In genomic region chr3:12755754-12756153, GRCh38 we compare ENCODE assay signal across 16 cellular contexts. TPM values are rescaled to one million over a fixed set of nuclear protein-coding genes. Genes with fewer than 3 reads are reported as not detected.
"Had no signal": no experiment of that assay in that cellular context is flagged by ENCODE, and none has a peak within 500 bp of the region (broad histone marks: within the 10 kb centered on the region; RNA-seq: fewer than 3 reads in every experiment).

No MANE protein-coding gene starts in this region.

- DNase-seq: effector memory CD8-positive, alpha-beta T cell; erythroblast; foreskin melanocyte; head of caudate nucleus; left colon; left ventricle myocardium superior; naive thymus-derived CD4-positive, alpha-beta T cell; nephron progenitor cell; small intestine; stimulated activated CD4-positive, alpha-beta T cell treated with anti-CD3 and anti-CD28 coated beads, Interleukin-12 subunit alpha, Interleukin-12 subunit beta, amount 100 ng/mL, for 4 hours; stimulated activated naive CD4-positive, alpha-beta T cell treated with Interleukin-2 at 50 U/mL for 16 hours had no signal

- H3K27me3 ChIP-seq: hepatocyte had no signal

- ATAC-seq: effector memory CD8-positive, alpha-beta T cell; left colon; left ventricle myocardium superior; naive thymus-derived CD4-positive, alpha-beta T cell had no signal

- H3K4me3 ChIP-seq: hepatocyte, lung had no signal

- H3K27ac ChIP-seq: hepatocyte had no signal

RNA-seq across cellular contexts. Expression of gene TMEM40, which starts 3.3 kb away (rescaled TPM):
- total RNA-seq: hepatocyte, left colon, mesenteric fat pad, omental fat pad, pulmonary artery endothelial cell had no signal
